Comparison of ENCODE assay signal across 8 cellular contexts in genomic region chr10:96334888-96335526, GRCh38. TPM values are rescaled to one million over a fixed set of nuclear protein-coding genes. Genes with fewer than 3 reads are reported as not detected.
DNase-seq lines count a peak whose midpoint lies in the region; ATAC-seq, FAIRE-seq and TF ChIP-seq lines count a peak whose summit lies in the region.

No MANE protein-coding gene starts in this region.

- H3K36me3 Mint-ChIP-seq in stimulated activated memory B cell treated with anti-CD40 and anti-IgM and Interleukin-4, amounts not matched to agents 10 μg/mL and 1 μg/mL and 100 μg/mL, for 72 hours, result no peaks in the 10 kb centered on the region

- no peaks in the 10 kb centered on the region for H3K9me2 ChIP-seq in Loucy (replicated peaks; ENCODE audit: low read depth, low read length)

- ATAC-seq in body of pancreas (peak; percentile 78), HG03432 (IDR thresholded peaks at IDR 0.05; ENCODE audit: unreplicated experiment) (no peak)
- ATAC-seq in stimulated activated memory B cell treated with anti-CD40 and anti-IgM and Interleukin-4, amounts not matched to agents 10 μg/mL and 1 μg/mL and 100 μg/mL, for 72 hours, result no peak

- H3K4me1 ChIP-seq in Loucy (ENCODE audit: insufficient read depth, low read length, poor library complexity, severe bottlenecking), result peaks cover 7% of the 10 kb centered on the region
- H3K4me1 ChIP-seq in body of pancreas, result peaks cover 7% of the 10 kb centered on the region
- no peaks in the 10 kb centered on the region for H3K4me1 ChIP-seq in kidney (ENCODE audit: control insufficient read depth in 1 of 2, insufficient read depth in 1 of 2, low read depth in 1 of 2, low read length in 2 of 2)

- no peaks in the 10 kb centered on the region for H3K79me2 ChIP-seq in Loucy (ENCODE audit: insufficient read depth, low read length)

- H3F3A ChIP-seq in Loucy (ENCODE audit: low read depth), result no peaks in the 10 kb centered on the region

- peak; percentile 87 for TF ChIP-seq CTCF in Loucy (conservative IDR thresholded peaks at IDR 0.05; ENCODE audit: low read length)
- TF ChIP-seq CTCF in body of pancreas (IDR thresholded peaks at IDR 0.05), result peak; percentile 54 to 79 (median 67)
- peak; percentile 74 for TF ChIP-seq CTCF in kidney (IDR thresholded peaks at IDR 0.05; ENCODE audit: borderline replicate concordance, extremely low read depth, insufficient read depth)

- H3K4me3 Mint-ChIP-seq in stimulated activated memory B cell treated with anti-CD40 and anti-IgM and Interleukin-4, amounts not matched to agents 10 μg/mL and 1 μg/mL and 100 μg/mL, for 72 hours, result no peak overlapping the region

- no peak for TF ChIP-seq POLR2A in body of pancreas (IDR thresholded peaks at IDR 0.05)

- H3K4me2 ChIP-seq in Loucy (ENCODE audit: low read depth, low read length, poor library complexity, severe bottlenecking), result no peak overlapping the region

- H3K9me3 Mint-ChIP-seq in stimulated activated memory B cell treated with anti-CD40 and anti-IgM and Interleukin-4, amounts not matched to agents 10 μg/mL and 1 μg/mL and 100 μg/mL, for 72 hours, result no peaks in the 10 kb centered on the region

- H3K4me1 Mint-ChIP-seq in stimulated activated memory B cell treated with anti-CD40 and anti-IgM and Interleukin-4, amounts not matched to agents 10 μg/mL and 1 μg/mL and 100 μg/mL, for 72 hours, result peaks cover 5% of the 10 kb centered on the region

- peaks cover 19% of the 10 kb centered on the region for H3K27me3 Mint-ChIP-seq in stimulated activated memory B cell treated with anti-CD40 and anti-IgM and Interleukin-4, amounts not matched to agents 10 μg/mL and 1 μg/mL and 100 μg/mL, for 72 hours

- H3K9me3 ChIP-seq in Loucy (ENCODE audit: insufficient read depth, low read depth, low read length) (no peaks in the 10 kb centered on the region), body of pancreas (no peaks in the 10 kb centered on the region), kidney (ENCODE audit: control insufficient read depth in 1 of 2, low read length in 2 of 2) (no peaks in the 10 kb centered on the region)

- DNase-seq in NCI-H2107 treated with DMSO at 0.1 percent for 48 hours (lab: John Stamatoyannopoulos, UW; ENCODE audit: unreplicated experiment), result peak; percentile 19
- DNase-seq in NCI-H2107 (lab: John Stamatoyannopoulos, UW), result no peak
- peak; percentile 28 to 35 (median 29) for DNase-seq in body of pancreas
- DNase-seq in kidney, result no peak
- no peak for DNase-seq in stimulated activated CD4-positive, alpha-beta T cell treated with anti-CD3 and anti-CD28 coated beads, Interleukin-4, amount 100 ng/mL, for 1 hour

- H4K20me1 ChIP-seq in Loucy (ENCODE audit: insufficient read depth, low read length, poor library complexity, severe bottlenecking), result no peaks in the 10 kb centered on the region

- H3K36me3 ChIP-seq in Loucy (ENCODE audit: insufficient read depth, low read length), result no peaks in the 10 kb centered on the region
- no peaks in the 10 kb centered on the region for H3K36me3 ChIP-seq in body of pancreas (replicated peaks in 1 of 2; ENCODE audit: insufficient read depth in 1 of 2, low read depth in 2 of 2)
- H3K36me3 ChIP-seq in kidney (ENCODE audit: control insufficient read depth in 1 of 2, insufficient read depth in 2 of 2, low read length in 2 of 2), result no peaks in the 10 kb centered on the region

- H2AFZ ChIP-seq in Loucy (ENCODE audit: low read length), result no peak overlapping the region

- H3K27ac Mint-ChIP-seq in stimulated activated memory B cell treated with anti-CD40 and anti-IgM and Interleukin-4, amounts not matched to agents 10 μg/mL and 1 μg/mL and 100 μg/mL, for 72 hours, result no peak overlapping the region

- H3K4me3 ChIP-seq in Loucy (ENCODE audit: low read length, poor library complexity, severe bottlenecking) (no peak overlapping the region), body of pancreas (no peak overlapping the region), kidney (ENCODE audit: low read length in 2 of 2) (no peak overlapping the region)

- H3K27me3 ChIP-seq in Loucy (ENCODE audit: insufficient read depth, low read length, poor library complexity, severe bottlenecking), result no peaks in the 10 kb centered on the region
- no peaks in the 10 kb centered on the region for H3K27me3 ChIP-seq in body of pancreas

- WGBS in body of pancreas, 2 donors, result 30 to 31% methylated on average over 4 of the region's 4 CpGs

- FAIRE-seq in kidney (lab: Jason Lieb, UNC), result peak; percentile 19

- H3K9ac ChIP-seq in Loucy (ENCODE audit: low read depth, low read length, poor library complexity, severe bottlenecking), result no peak overlapping the region
- H3K9ac ChIP-seq in kidney (ENCODE audit: low read length in 2 of 2), result no peak overlapping the region

- H3K27ac ChIP-seq in body of pancreas, result no peak overlapping the region
- no peak overlapping the region for H3K27ac ChIP-seq in kidney (ENCODE audit: low read depth in 2 of 2, low read length in 2 of 2)

- intact Hi-C loops in body of pancreas (cut with DNase I) (no loop called here), kidney (cut with DNase I) (no loop called here)

RNA-seq across cellular contexts. Expression of gene OPALIN, which starts 23.8 kb away (rescaled TPM):
- not detected for total RNA-seq in body of pancreas
- total RNA-seq in kidney, result not detected
- not detected for polyA plus RNA-seq in kidney (ENCODE audit: insufficient read depth, low read depth, low replicate concordance)

RNA-seq across cellular contexts. Expression of gene DNTT, which starts 30.8 kb away (rescaled TPM):
- total RNA-seq in body of pancreas (not detected), kidney (not detected)
- not detected for polyA plus RNA-seq in kidney (ENCODE audit: insufficient read depth, low read depth, low replicate concordance)

Comparison
In these comparisons a context has a peak if more than half of its experiments do, and no peak if none do; other contexts are left out.
1. DNase-seq: peak in NCI-H2107 treated with DMSO at 0.1 percent for 48 hours (single experiment) and body of pancreas (4 of 4); none in NCI-H2107 (single experiment), kidney (single experiment) and stimulated activated CD4-positive, alpha-beta T cell treated with anti-CD3 and anti-CD28 coated beads, Interleukin-4, amount 100 ng/mL, for 1 hour (single experiment).
2. Peak in every context shown above with its lines, with median percentiles within 50 percentile points of each other: CTCF ChIP-seq.